Comparison of ENCODE assay signal across 20 cellular contexts in genomic region chr14:104286496-104286895, GRCh38.
DNase-seq lines count a peak whose midpoint lies in the region; ATAC-seq and TF ChIP-seq lines count a peak whose summit lies in the region.
"Had no signal": no experiment of that assay in that cellular context is flagged by ENCODE, and none has a peak within 500 bp of the region (broad histone marks: within the 10 kb centered on the region; RNA-seq: fewer than 3 reads in every experiment).

No MANE protein-coding gene starts in this region.

- 85 to 86% methylated on average over 7 of the region's 7 CpGs for WGBS in heart right ventricle, 2 donors
- WGBS in right cardiac atrium = 88% methylated on average over 7 of the region's 7 CpGs

- no peak overlapping the region for H3K4me3 ChIP-seq in heart right ventricle
- H3K4me3 ChIP-seq in right cardiac atrium (ENCODE audit: low read length) = no peak overlapping the region
- H3K4me3 ChIP-seq: BLaER1, PC-9 had no signal

- H3K27me3 ChIP-seq in heart right ventricle (peaks cover 0 to 13% (median 7%) of the 10 kb centered on the region in 7 donors), right cardiac atrium (ENCODE audit: control insufficient read depth, insufficient read depth) (no peaks in the 10 kb centered on the region)
- H3K27me3 ChIP-seq: BLaER1 had no signal

- no peaks in the 10 kb centered on the region for H3K36me3 Mint-ChIP-seq in T-helper 17 cell (ENCODE audit: low read depth)
- H3K36me3 Mint-ChIP-seq: IgD-negative memory B cell had no signal

- H3K27ac Mint-ChIP-seq in T-helper 17 cell = no peak overlapping the region
- H3K27ac Mint-ChIP-seq: CD4-positive, alpha-beta T cell; IgD-negative memory B cell had no signal

- DNase-seq in left ventricle myocardium superior (peak; percentile 10), heart right ventricle (no peak), right cardiac atrium (peak; percentile 3 to 37 (median 13)), posterior vena cava (ENCODE audit: low spot score) (peak; percentile 38), NCI-H526 (lab: John Stamatoyannopoulos, UW) (no peak), T-helper 17 cell (no peak)
- DNase-seq: CD4-positive, alpha-beta T cell; GOT3; MM.1S; NCI-H2029; NCI-H446; NCI-H524 treated with DMSO at 0.1 percent for 48 hours; NCI-H82; PC-9; SHP77 treated with DMSO at 0.1 percent for 48 hours had no signal

- H3K27ac ChIP-seq in heart right ventricle (no peak overlapping the region), right cardiac atrium (ENCODE audit: low read length) (no peak overlapping the region)
- H3K27ac ChIP-seq: BLaER1, KMS-11, PC-9 had no signal

- intact Hi-C loops in left ventricle myocardium superior (cut with micrococcal nuclease) = no loop called here
- intact Hi-C loops in heart right ventricle (cut with DNase I) = no loop called here
- intact Hi-C loops in right cardiac atrium (cut with DNase I) = no loop called here
- intact Hi-C loops in posterior vena cava (cut with DNase I) = no loop called here

- H3K4me3 Mint-ChIP-seq in T-helper 17 cell = no peak overlapping the region
- H3K4me3 Mint-ChIP-seq: CD4-positive, alpha-beta T cell had no signal

- H3K27me3 Mint-ChIP-seq in T-helper 17 cell = peaks cover 7% of the 10 kb centered on the region
- H3K27me3 Mint-ChIP-seq: CD4-positive, alpha-beta T cell; IgD-negative memory B cell had no signal

- no peaks in the 10 kb centered on the region for H3K9me3 ChIP-seq in heart right ventricle
- no peaks in the 10 kb centered on the region for H3K9me3 ChIP-seq in right cardiac atrium (ENCODE audit: control insufficient read depth, low read length)
- H3K9me3 ChIP-seq in T-helper 17 cell (ENCODE audit: control insufficient read depth, low read length, poor library complexity, severe bottlenecking) = no peaks in the 10 kb centered on the region
- H3K9me3 ChIP-seq: BLaER1 had no signal

- peaks cover 6% of the 10 kb centered on the region for H3K4me1 Mint-ChIP-seq in T-helper 17 cell
- H3K4me1 Mint-ChIP-seq: IgD-negative memory B cell had no signal

- H3K4me1 ChIP-seq in heart right ventricle = no peaks in the 10 kb centered on the region
- H3K4me1 ChIP-seq in right cardiac atrium (ENCODE audit: control insufficient read depth, insufficient read depth, low read length) = no peaks in the 10 kb centered on the region

- TF ChIP-seq CTCF in heart right ventricle (IDR thresholded peaks at IDR 0.05) = no peak

- ATAC-seq in left ventricle myocardium superior = no peak
- no peak for ATAC-seq in heart right ventricle
- ATAC-seq in right cardiac atrium = no peak
- ATAC-seq in GM18502 (IDR thresholded peaks at IDR 0.05; ENCODE audit: poor library complexity, unreplicated experiment) = no peak
- no peak for ATAC-seq in T-helper 17 cell
- ATAC-seq: HCT116 had no signal

- no peaks in the 10 kb centered on the region for H3K36me3 ChIP-seq in heart right ventricle
- H3K36me3 ChIP-seq: BLaER1 had no signal

Comparison
In these comparisons a context has a peak if more than half of its experiments do, and no peak if none do; other contexts are left out.
1. DNase-seq: peak in left ventricle myocardium superior (single experiment), right cardiac atrium (3 of 3) and posterior vena cava (single experiment); none in heart right ventricle (0 of 2), NCI-H526 (0 of 2) and T-helper 17 cell (0 of 3).